ENCODE assay signal across 9 cellular contexts in the genomic region with DNA sequence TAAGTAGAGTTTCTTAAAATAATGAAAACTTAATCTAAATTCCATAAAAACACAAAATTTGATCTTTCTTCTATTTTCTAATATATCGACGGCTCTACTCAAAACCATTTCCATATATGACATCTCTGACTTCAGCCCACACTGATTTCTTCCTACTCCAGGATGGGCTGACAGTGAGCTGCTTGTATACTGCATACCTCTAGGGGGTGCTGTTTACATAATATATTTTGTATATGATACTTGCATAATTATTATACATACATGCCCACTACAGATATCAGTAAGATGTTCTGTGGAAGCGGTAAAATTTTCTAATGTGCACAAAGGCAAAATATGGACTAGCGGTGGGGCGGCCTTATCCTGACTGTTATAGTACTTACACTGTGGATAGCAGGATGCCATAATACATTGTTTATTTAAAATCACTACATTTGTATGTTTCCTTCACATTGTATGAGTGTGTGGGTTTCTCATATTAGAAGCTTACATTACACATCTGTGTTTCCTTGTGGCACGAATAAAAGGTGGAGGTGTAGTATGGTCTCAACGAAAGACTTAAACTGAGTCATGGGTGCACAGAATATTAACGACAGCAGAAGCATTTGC.
DNase-seq lines count a peak whose midpoint lies in the region; ATAC-seq, FAIRE-seq and TF ChIP-seq lines count a peak whose summit lies in the region.
"Had no signal": no experiment of that assay in that cellular context is flagged by ENCODE, and none has a peak within 500 bp of the region (broad histone marks: within the 10 kb centered on the region; RNA-seq: fewer than 3 reads in every experiment).

No MANE protein-coding gene starts in this region.

- TF ChIP-seq CTCF in K562 (IDR thresholded peaks at IDR 0.05 in 2 of 3, conservative IDR thresholded peaks at IDR 0.05 in 1 of 3; ENCODE audit: insufficient read depth in 2 of 3, low read depth in 1 of 3, low read length in 3 of 3) (peak; percentile 35 to 60 (median 60); a peak in 5 of 6 replicates), mucosa of descending colon (IDR thresholded peaks at IDR 0.05) (no peak)

- BruUV-seq in K562 (replicated peaks; lab: Mats Ljungman, UMichigan): no TSS peak

- H4K20me1 ChIP-seq in K562 (replicated peaks; ENCODE audit: control insufficient read depth, insufficient read depth, low read length): no peaks in the 10 kb centered on the region

- H3K36me3 ChIP-seq in K562 (ENCODE audit: control insufficient read depth, insufficient read depth, low read length) (no peaks in the 10 kb centered on the region), mucosa of descending colon (ENCODE audit: low read depth) (no peaks in the 10 kb centered on the region)

- intact Hi-C loops in K562 (cut with micrococcal nuclease) (no loop called here), mucosa of descending colon (cut with DNase I, micrococcal nuclease) (no loop called here)
- intact Hi-C loops in activated T-helper 1 cell treated with anti-CD3 and anti-CD28 coated beads, Interleukin-12 subunit alpha, Interleukin-12 subunit beta, Interleukin-2, Interleukin-4 antibody, amounts not matched to agents 30 ng/mL and 10 ng/mL and 1 ng/mL, durations not matched to agents 14 hours and 24 hours and 36 hours (cut with micrococcal nuclease): no loop called here

- no peak overlapping the region for H3K4me3 Mint-ChIP-seq in activated T-helper 1 cell treated with anti-CD3 and anti-CD28 coated beads, Interleukin-12 subunit alpha, Interleukin-12 subunit beta, Interleukin-2, Interleukin-4 antibody, amounts not matched to agents 30 ng/mL and 10 ng/mL and 1 ng/mL, durations not matched to agents 14 hours and 24 hours and 36 hours

- FAIRE-seq in K562 (lab: Jason Lieb, UNC): peak; percentile 80
- FAIRE-seq: islet of Langerhans had no signal

- H3K27me3 ChIP-seq in K562 (ENCODE audit: control insufficient read depth in 2 of 2, insufficient read depth in 2 of 2, low read length in 2 of 2): no peaks in the 10 kb centered on the region

- H3K9me3 ChIP-seq in K562 (replicated peaks; ENCODE audit: control insufficient read depth, insufficient read depth, low read depth, low read length): no peaks in the 10 kb centered on the region
- no peaks in the 10 kb centered on the region for H3K9me3 ChIP-seq in mucosa of descending colon

- in situ Hi-C loops in K562 (cut with MboI): no loop called here

- H3K27ac Mint-ChIP-seq in activated T-helper 1 cell treated with anti-CD3 and anti-CD28 coated beads, Interleukin-12 subunit alpha, Interleukin-12 subunit beta, Interleukin-2, Interleukin-4 antibody, amounts not matched to agents 30 ng/mL and 10 ng/mL and 1 ng/mL, durations not matched to agents 14 hours and 24 hours and 36 hours: no peak overlapping the region

- no peaks in the 10 kb centered on the region for H3K4me1 ChIP-seq in K562 (replicated peaks in 1 of 2; ENCODE audit: control insufficient read depth in 2 of 2, insufficient read depth in 2 of 2, low read length in 2 of 2)
- no peaks in the 10 kb centered on the region for H3K4me1 ChIP-seq in mucosa of descending colon (ENCODE audit: low read depth)

- TF ChIP-seq POLR2A in K562 (conservative IDR thresholded peaks at IDR 0.05): no peak

- no peaks in the 10 kb centered on the region for H3K9me1 ChIP-seq in K562 (ENCODE audit: control insufficient read depth, insufficient read depth, low read length)

- CTCF ChIA-PET in K562 (lab: Yijun Ruan, JAX; ENCODE audit: low intra/inter-chr PET ratio): interaction anchor here (0.6 kb wide), 1 partner anchor 19 kb away, joined by 3 read pairs; no protein-coding TSS in a partner anchor

- no peak overlapping the region for H3K9ac ChIP-seq in K562 (ENCODE audit: insufficient read depth in 1 of 2, low read depth in 2 of 2, low read length in 2 of 2)

- H3K79me2 ChIP-seq in K562 (ENCODE audit: control insufficient read depth, insufficient read depth, low read length): no peaks in the 10 kb centered on the region

- H3K27me3 Mint-ChIP-seq in activated T-helper 1 cell treated with anti-CD3 and anti-CD28 coated beads, Interleukin-12 subunit alpha, Interleukin-12 subunit beta, Interleukin-2, Interleukin-4 antibody, amounts not matched to agents 30 ng/mL and 10 ng/mL and 1 ng/mL, durations not matched to agents 14 hours and 24 hours and 36 hours (ENCODE audit: insufficient read depth): no peaks in the 10 kb centered on the region

- no peaks in the 10 kb centered on the region for H3K9me3 Mint-ChIP-seq in activated T-helper 1 cell treated with anti-CD3 and anti-CD28 coated beads, Interleukin-12 subunit alpha, Interleukin-12 subunit beta, Interleukin-2, Interleukin-4 antibody, amounts not matched to agents 30 ng/mL and 10 ng/mL and 1 ng/mL, durations not matched to agents 14 hours and 24 hours and 36 hours

- no peak overlapping the region for H3K27ac ChIP-seq in K562 (ENCODE audit: extremely low read depth, low read depth, low read length)

- TF ChIP-seq EP300 in K562 (IDR thresholded peaks at IDR 0.05; ENCODE audit: low read length): no peak

- H3K36me3 Mint-ChIP-seq in activated T-helper 1 cell treated with anti-CD3 and anti-CD28 coated beads, Interleukin-12 subunit alpha, Interleukin-12 subunit beta, Interleukin-2, Interleukin-4 antibody, amounts not matched to agents 30 ng/mL and 10 ng/mL and 1 ng/mL, durations not matched to agents 14 hours and 24 hours and 36 hours (ENCODE audit: low read depth): no peaks in the 10 kb centered on the region

- 1% methylated on average over 8 of the region's 8 CpGs for WGBS in K562 (ENCODE audit: insufficient coverage, low coverage, missing lambda C conversion rate)

- H3K4me1 Mint-ChIP-seq in activated T-helper 1 cell treated with anti-CD3 and anti-CD28 coated beads, Interleukin-12 subunit alpha, Interleukin-12 subunit beta, Interleukin-2, Interleukin-4 antibody, amounts not matched to agents 30 ng/mL and 10 ng/mL and 1 ng/mL, durations not matched to agents 14 hours and 24 hours and 36 hours (ENCODE audit: low read depth): no peaks in the 10 kb centered on the region

- H3K4me3 ChIP-seq in K562 (no peak overlapping the region), mucosa of descending colon (no peak overlapping the region)

- POLR2A ChIA-PET in K562 (lab: Yijun Ruan, JAX): interaction anchor here (0.6 kb wide), 1 partner anchor 8 kb away, joined by 3 read pairs; no protein-coding TSS in a partner anchor

- H3K4me2 ChIP-seq in K562 (ENCODE audit: insufficient read depth, low read length): no peak overlapping the region

- TF ChIP-seq RAD21 in K562 (CRISPR knock-in tag; conservative IDR thresholded peaks at IDR 0.05 in 1 of 2, IDR thresholded peaks at IDR 0.05 in 1 of 2): peak; percentile 35 to 55

- H2AFZ ChIP-seq in K562 (ENCODE audit: low read depth, low read length): no peak overlapping the region

- ATAC-seq in GM19023 (IDR thresholded peaks at IDR 0.05; ENCODE audit: unreplicated experiment) (peak; percentile 87), HG03103 (IDR thresholded peaks at IDR 0.05; ENCODE audit: low read depth, unreplicated experiment) (peak; percentile 93), K562 (peak; percentile 83), mucosa of descending colon (peak; percentile 47)

- DNase-seq in CD1c-positive myeloid dendritic cell (ENCODE audit: extremely low spot score): peak; percentile 30
- DNase-seq in NCI-H2227 (lab: John Stamatoyannopoulos, UW; ENCODE audit: unreplicated experiment): peak; percentile 73
- peak; percentile 31 to 52 (median 44) for DNase-seq in K562 (ENCODE audit: extremely low read depth in 1 of 4, low spot score in 3 of 4)
- DNase-seq in mucosa of descending colon: peak in 1 of 3 donors; percentile 11
- no peak for DNase-seq in NCI-H128 (lab: John Stamatoyannopoulos, UW; ENCODE audit: unreplicated experiment)
- DNase-seq in activated T-helper 1 cell treated with anti-CD3 and anti-CD28 coated beads, Interleukin-12 subunit alpha, Interleukin-12 subunit beta, Interleukin-2, Interleukin-4 antibody, amounts not matched to agents 30 ng/mL and 10 ng/mL and 1 ng/mL, durations not matched to agents 14 hours and 24 hours and 36 hours (ENCODE audit: low spot score): no peak

TF ChIP-seq in K562, 482 proteins besides CTCF, POLR2A, EP300 and RAD21:
- TF ChIP-seq RHOXF2B (CRISPR knock-in tag; conservative IDR thresholded peaks at IDR 0.05) (no peak), GATAD2B (IDR thresholded peaks at IDR 0.05; ENCODE audit: borderline replicate concordance) (no peak), HNRNPH1 (optimal IDR thresholded peaks at IDR 0.05; ENCODE audit: low read depth, low read length) (no peak), BRF1 (IDR thresholded peaks at IDR 0.05; ENCODE audit: borderline replicate concordance, extremely low read depth, insufficient read length) (no peak)
- TF ChIP-seq, protein P1, sequence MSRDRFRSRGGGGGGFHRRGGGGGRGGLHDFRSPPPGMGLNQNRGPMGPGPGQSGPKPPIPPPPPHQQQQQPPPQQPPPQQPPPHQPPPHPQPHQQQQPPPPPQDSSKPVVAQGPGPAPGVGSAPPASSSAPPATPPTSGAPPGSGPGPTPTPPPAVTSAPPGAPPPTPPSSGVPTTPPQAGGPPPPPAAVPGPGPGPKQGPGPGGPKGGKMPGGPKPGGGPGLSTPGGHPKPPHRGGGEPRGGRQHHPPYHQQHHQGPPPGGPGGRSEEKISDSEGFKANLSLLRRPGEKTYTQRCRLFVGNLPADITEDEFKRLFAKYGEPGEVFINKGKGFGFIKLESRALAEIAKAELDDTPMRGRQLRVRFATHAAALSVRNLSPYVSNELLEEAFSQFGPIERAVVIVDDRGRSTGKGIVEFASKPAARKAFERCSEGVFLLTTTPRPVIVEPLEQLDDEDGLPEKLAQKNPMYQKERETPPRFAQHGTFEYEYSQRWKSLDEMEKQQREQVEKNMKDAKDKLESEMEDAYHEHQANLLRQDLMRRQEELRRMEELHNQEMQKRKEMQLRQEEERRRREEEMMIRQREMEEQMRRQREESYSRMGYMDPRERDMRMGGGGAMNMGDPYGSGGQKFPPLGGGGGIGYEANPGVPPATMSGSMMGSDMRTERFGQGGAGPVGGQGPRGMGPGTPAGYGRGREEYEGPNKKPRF (IDR thresholded peaks at IDR 0.05; ENCODE audit: low read depth, low read length): no peak
TF ChIP-seq in K562: peak in this region for 0.

Comparison
In these comparisons a context has a peak if more than half of its experiments do, and no peak if none do; other contexts are left out.
1. DNase-seq: peak in CD1c-positive myeloid dendritic cell (single experiment), NCI-H2227 (single experiment) and K562 (4 of 4); none in NCI-H128 (single experiment) and activated T-helper 1 cell treated with anti-CD3 and anti-CD28 coated beads, Interleukin-12 subunit alpha, Interleukin-12 subunit beta, Interleukin-2, Interleukin-4 antibody, amounts not matched to agents 30 ng/mL and 10 ng/mL and 1 ng/mL, durations not matched to agents 14 hours and 24 hours and 36 hours (single experiment).
2. Peak in every context shown above with its lines, with median percentiles within 50 percentile points of each other: ATAC-seq.